Comparison of ENCODE assay signal across 1 cellular context in genomic region chr18:79792096-79792987, GRCh38.
TF ChIP-seq lines count a peak whose summit lies in the region.

No MANE protein-coding gene starts in this region.

TF ChIP-seq in SK-N-SH treated with all-trans-retinoic acid at 6 μM for 48 hours, 23 proteins besides CTCF, POLR2A, EP300 and RAD21 (continued from another document):
- TF ChIP-seq CSRNP3 (CRISPR knock-in tag; IDR thresholded peaks at IDR 0.05), result no peak
- TF ChIP-seq PATZ1 (CRISPR knock-in tag; IDR thresholded peaks at IDR 0.05; ENCODE audit: borderline replicate concordance), result no peak
- no peak for TF ChIP-seq ZNF8 (CRISPR knock-in tag; IDR thresholded peaks at IDR 0.05)
TF ChIP-seq in SK-N-SH treated with all-trans-retinoic acid at 6 μM for 48 hours: peak in this region for 0.
